ENCODE assay signal across 8 cellular contexts in the genomic region with DNA sequence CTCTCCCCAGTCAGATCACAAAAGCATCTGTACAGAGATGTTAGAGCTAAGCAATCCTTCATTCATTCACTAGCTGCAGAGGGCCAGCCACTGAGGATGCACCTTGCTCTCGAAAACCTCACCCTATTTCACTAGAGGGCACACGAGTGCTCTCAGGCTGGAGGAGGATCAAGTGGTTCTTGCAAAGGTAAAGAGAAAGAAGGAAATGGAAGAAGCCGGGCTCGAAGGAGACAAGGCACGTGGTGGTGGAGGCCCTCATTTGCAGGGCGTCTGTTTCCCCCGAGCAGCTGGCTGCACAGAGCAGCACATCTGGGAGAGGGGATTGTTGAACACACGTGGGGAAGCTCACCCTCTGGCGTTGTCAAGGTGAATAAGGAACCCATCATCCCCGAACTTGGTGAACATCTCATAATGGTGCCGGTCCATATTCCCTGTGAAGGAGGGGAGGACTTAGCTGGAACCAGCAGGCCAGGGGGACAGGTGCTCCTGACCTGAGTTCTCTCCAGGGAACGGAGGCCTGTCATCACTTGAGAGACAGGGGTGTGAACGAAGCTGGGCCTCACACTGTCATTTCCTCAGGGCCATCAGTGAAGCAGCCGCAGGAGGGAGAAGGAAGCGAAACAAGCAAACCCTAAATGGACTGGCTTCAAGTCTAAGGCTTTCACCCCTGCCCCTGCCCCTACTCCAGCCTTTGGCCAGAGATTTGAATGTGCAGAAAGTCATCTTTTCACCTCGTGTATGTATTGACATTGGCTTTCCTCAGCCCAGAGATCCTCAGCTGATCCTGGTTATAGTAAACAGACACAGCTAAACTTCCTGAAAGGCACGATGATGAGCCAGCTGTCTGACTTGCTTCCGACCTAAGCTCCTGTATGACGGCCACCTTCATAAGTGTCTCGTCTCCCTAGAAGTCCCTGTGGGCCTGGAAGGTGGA. TPM values are rescaled to one million over a fixed set of nuclear protein-coding genes. Genes with fewer than 3 reads are reported as not detected.
A peak's percentile ranks its signal among the peaks of the same experiment; 100 is the strongest.
DNase-seq lines count a peak whose midpoint lies in the region; ATAC-seq and TF ChIP-seq lines count a peak whose summit lies in the region.

No MANE protein-coding gene starts in this region.

- H3K79me2 ChIP-seq in OCI-LY1 (ENCODE audit: insufficient read depth, low read length) = no peaks in the 10 kb centered on the region

- H3K4me1 ChIP-seq in OCI-LY1 (ENCODE audit: insufficient read depth, low read length, severe bottlenecking) = peaks cover 14% of the 10 kb centered on the region
- H3K4me1 ChIP-seq in left ventricle myocardium inferior = peaks cover 42% of the 10 kb centered on the region

- DNase-seq in NCI-H345 (lab: John Stamatoyannopoulos, UW) = peak; percentile 6
- no peak for DNase-seq in NCI-H345 treated with DMSO at 0.1 percent for 48 hours (lab: John Stamatoyannopoulos, UW; ENCODE audit: unreplicated experiment)
- DNase-seq in left ventricle myocardium inferior = no peak
- DNase-seq in stimulated activated naive CD8-positive, alpha-beta T cell treated with anti-CD3 and anti-CD28 coated beads, Interleukin-15, amount 100 ng/mL, for 72 hours = no peak
- no peak for DNase-seq in activated CD4-positive, alpha-beta T cell treated with anti-CD3 and anti-CD28 coated beads for 36 hours
- DNase-seq in epidermal melanocyte (ENCODE audit: insufficient read length, low spot score) = no peak

- H2AFZ ChIP-seq in OCI-LY1 (ENCODE audit: low read length) = no peak overlapping the region

- H3K4me3 ChIP-seq in OCI-LY1 (ENCODE audit: low read depth, low read length, poor library complexity, severe bottlenecking) (no peak overlapping the region), left ventricle myocardium inferior (no peak overlapping the region)

- ATAC-seq in stimulated activated naive CD8-positive, alpha-beta T cell treated with anti-CD3 and anti-CD28 coated beads, Interleukin-15, amount 100 ng/mL, for 72 hours = peak; percentile 30
- no peak for ATAC-seq in activated CD4-positive, alpha-beta T cell treated with anti-CD3 and anti-CD28 coated beads for 36 hours
- no peak for ATAC-seq in HG02870 (IDR thresholded peaks at IDR 0.05; ENCODE audit: unreplicated experiment)

- H3K9ac ChIP-seq in OCI-LY1 (ENCODE audit: low read length) = no peak overlapping the region

- no peaks in the 10 kb centered on the region for H3K9me3 Mint-ChIP-seq in stimulated activated naive CD8-positive, alpha-beta T cell treated with anti-CD3 and anti-CD28 coated beads, Interleukin-15, amount 100 ng/mL, for 72 hours
- H3K9me3 Mint-ChIP-seq in activated CD4-positive, alpha-beta T cell treated with anti-CD3 and anti-CD28 coated beads for 36 hours (ENCODE audit: low read depth) = no peaks in the 10 kb centered on the region

- POLR2A ChIA-PET in activated CD4-positive, alpha-beta T cell treated with anti-CD3 and anti-CD28 coated beads for 36 hours (lab: Charles Lee) = no interaction called here

- peak overlapping the region; percentile 14 for H3K27ac ChIP-seq in OCI-LY1 (ENCODE audit: low read depth, low read length, poor library complexity, severe bottlenecking)
- H3K27ac ChIP-seq in left ventricle myocardium inferior (replicated peaks) = peak overlapping the region; percentile 23

- H3K9me3 ChIP-seq in OCI-LY1 (ENCODE audit: low read length) (no peaks in the 10 kb centered on the region), left ventricle myocardium inferior (replicated peaks) (no peaks in the 10 kb centered on the region)

- CTCF ChIA-PET in activated CD4-positive, alpha-beta T cell treated with anti-CD3 and anti-CD28 coated beads for 36 hours (lab: Charles Lee) = interaction anchor here (0.8 kb wide), 1 partner anchor 181 kb away, joined by 3 read pairs; no protein-coding TSS in a partner anchor

- H3K27me3 Mint-ChIP-seq in stimulated activated naive CD8-positive, alpha-beta T cell treated with anti-CD3 and anti-CD28 coated beads, Interleukin-15, amount 100 ng/mL, for 72 hours = no peaks in the 10 kb centered on the region
- no peaks in the 10 kb centered on the region for H3K27me3 Mint-ChIP-seq in activated CD4-positive, alpha-beta T cell treated with anti-CD3 and anti-CD28 coated beads for 36 hours

- peak; percentile 77 for TF ChIP-seq CTCF in OCI-LY1 (IDR thresholded peaks at IDR 0.05; ENCODE audit: low read length)
- TF ChIP-seq CTCF in left ventricle myocardium inferior (IDR thresholded peaks at IDR 0.05; ENCODE audit: borderline replicate concordance) = peak; percentile 40

- intact Hi-C loops in left ventricle myocardium inferior (cut with micrococcal nuclease) = no loop called here
- intact Hi-C loops in activated CD4-positive, alpha-beta T cell treated with anti-CD3 and anti-CD28 coated beads for 36 hours (cut with DNase I, micrococcal nuclease) = loop anchor here (10.0 kb wide), 2 partner anchors 215 to 695 kb away; no protein-coding TSS in a partner anchor

- peak overlapping the region; percentile 2; the same call in 1 of the 2 replicates for H3K4me2 ChIP-seq in OCI-LY1 (ENCODE audit: low read length)

- H3K9me2 ChIP-seq in OCI-LY1 (ENCODE audit: low read depth, low read length) = no peaks in the 10 kb centered on the region

- H3F3A ChIP-seq in OCI-LY1 (ENCODE audit: insufficient read depth, low read length) = no peaks in the 10 kb centered on the region

- H3K27me3 ChIP-seq in OCI-LY1 (ENCODE audit: insufficient read depth, low read length) = no peaks in the 10 kb centered on the region
- no peaks in the 10 kb centered on the region for H3K27me3 ChIP-seq in left ventricle myocardium inferior (ENCODE audit: low read depth)

- no peaks in the 10 kb centered on the region for H4K20me1 ChIP-seq in OCI-LY1 (ENCODE audit: insufficient read depth, low read length)

- H3K36me3 ChIP-seq in OCI-LY1 (ENCODE audit: insufficient read depth, low read length) = peaks cover 39% of the 10 kb centered on the region; the same call in 1 of the 2 replicates
- H3K36me3 ChIP-seq in left ventricle myocardium inferior = peaks cover 57% of the 10 kb centered on the region

- H3K27ac Mint-ChIP-seq in stimulated activated naive CD8-positive, alpha-beta T cell treated with anti-CD3 and anti-CD28 coated beads, Interleukin-15, amount 100 ng/mL, for 72 hours = peak overlapping the region in 1 of 2 donors; percentile 79
- no peak overlapping the region for H3K27ac Mint-ChIP-seq in activated CD4-positive, alpha-beta T cell treated with anti-CD3 and anti-CD28 coated beads for 36 hours

- no peaks in the 10 kb centered on the region for H3K4me1 Mint-ChIP-seq in stimulated activated naive CD8-positive, alpha-beta T cell treated with anti-CD3 and anti-CD28 coated beads, Interleukin-15, amount 100 ng/mL, for 72 hours
- peaks cover 2% of the 10 kb centered on the region for H3K4me1 Mint-ChIP-seq in activated CD4-positive, alpha-beta T cell treated with anti-CD3 and anti-CD28 coated beads for 36 hours

- H3K4me3 Mint-ChIP-seq in stimulated activated naive CD8-positive, alpha-beta T cell treated with anti-CD3 and anti-CD28 coated beads, Interleukin-15, amount 100 ng/mL, for 72 hours = no peak overlapping the region
- H3K4me3 Mint-ChIP-seq in activated CD4-positive, alpha-beta T cell treated with anti-CD3 and anti-CD28 coated beads for 36 hours = no peak overlapping the region

- H3K36me3 Mint-ChIP-seq in activated CD4-positive, alpha-beta T cell treated with anti-CD3 and anti-CD28 coated beads for 36 hours (ENCODE audit: low read depth) = peaks cover 14% of the 10 kb centered on the region

RNA-seq across cellular contexts. Expression of a gene that starts 27.6 kb away (rescaled TPM):
- total RNA-seq in left ventricle myocardium inferior = 733 TPM
- total RNA-seq in activated CD4-positive, alpha-beta T cell treated with anti-CD3 and anti-CD28 coated beads for 36 hours = 100 to 1,000 TPM; 165 to 167 TPM
